Comparison of ENCODE assay signal across 9 cellular contexts in the genomic region with DNA sequence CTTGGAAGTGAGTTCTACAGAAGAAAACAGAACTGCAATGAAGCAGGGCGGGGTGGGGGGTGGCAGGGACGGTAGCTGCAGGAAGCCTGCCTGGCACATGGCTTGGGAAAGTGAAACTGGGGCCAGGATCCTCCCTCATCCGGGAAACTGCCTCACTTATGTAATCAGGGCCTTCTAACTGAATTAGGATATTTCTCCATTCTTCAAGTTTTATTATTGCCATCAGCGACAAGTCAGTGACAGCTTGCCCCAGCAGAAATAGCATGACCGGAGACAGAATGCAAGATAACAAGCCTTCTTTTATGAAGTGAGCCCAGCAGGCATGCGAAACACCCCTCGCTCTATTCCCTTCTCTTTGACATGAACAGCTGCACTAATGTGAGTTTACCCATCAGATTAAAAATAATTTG.
DNase-seq lines count a peak whose midpoint lies in the region; ATAC-seq, FAIRE-seq and TF ChIP-seq lines count a peak whose summit lies in the region.
"Had no signal": no experiment of that assay in that cellular context is flagged by ENCODE, and none has a peak within 500 bp of the region (broad histone marks: within the 10 kb centered on the region; RNA-seq: fewer than 3 reads in every experiment).

No MANE protein-coding gene starts in this region.

- ATAC-seq in left colon, result peak; percentile 85

- H3K27me3 ChIP-seq in MG63, result no peaks in the 10 kb centered on the region

- FAIRE-seq in D721Med (lab: Jason Lieb, UNC), result no peak

- no peak for TF ChIP-seq CTCF in D721Med (IDR thresholded peaks at IDR 0.05; ENCODE audit: insufficient read depth, missing control alignments)

- H3K9me3 ChIP-seq in MG63, result no peaks in the 10 kb centered on the region

- H3K4me3 ChIP-seq in MG63, result no peak overlapping the region
- H3K4me3 ChIP-seq: cardiac muscle cell had no signal

- intact Hi-C loops in left colon (cut with DNase I, micrococcal nuclease), result no loop called here

- H3K36me3 ChIP-seq in MG63, result no peaks in the 10 kb centered on the region
- H3K36me3 ChIP-seq: cardiac muscle cell had no signal

- DNase-seq in MG63, result peak; percentile 54
- DNase-seq in amniotic epithelial cell (ENCODE audit: low read depth), result peak; percentile 8
- peak; percentile 48 to 57 for DNase-seq in left colon
- peak; percentile 35 for DNase-seq in superior temporal gyrus (ENCODE audit: extremely low spot score)
- no peak for DNase-seq in SHP77 (lab: John Stamatoyannopoulos, UW)
- no peak for DNase-seq in NCI-H146 (lab: John Stamatoyannopoulos, UW)
- no peak for DNase-seq in D721Med (ENCODE audit: insufficient read length, low spot score)
- DNase-seq: NCI-H1436 treated with DMSO at 0.1 percent for 48 hours had no signal

Comparison
In these comparisons a context has a peak if more than half of its experiments do, and no peak if none do; other contexts are left out.
1. DNase-seq: peak in MG63 (single experiment), amniotic epithelial cell (single experiment), left colon (2 of 2) and superior temporal gyrus (single experiment); none in SHP77 (0 of 2), NCI-H146 (single experiment) and D721Med (single experiment).